ENCODE assay signal across 1 cellular context in the genomic region with DNA sequence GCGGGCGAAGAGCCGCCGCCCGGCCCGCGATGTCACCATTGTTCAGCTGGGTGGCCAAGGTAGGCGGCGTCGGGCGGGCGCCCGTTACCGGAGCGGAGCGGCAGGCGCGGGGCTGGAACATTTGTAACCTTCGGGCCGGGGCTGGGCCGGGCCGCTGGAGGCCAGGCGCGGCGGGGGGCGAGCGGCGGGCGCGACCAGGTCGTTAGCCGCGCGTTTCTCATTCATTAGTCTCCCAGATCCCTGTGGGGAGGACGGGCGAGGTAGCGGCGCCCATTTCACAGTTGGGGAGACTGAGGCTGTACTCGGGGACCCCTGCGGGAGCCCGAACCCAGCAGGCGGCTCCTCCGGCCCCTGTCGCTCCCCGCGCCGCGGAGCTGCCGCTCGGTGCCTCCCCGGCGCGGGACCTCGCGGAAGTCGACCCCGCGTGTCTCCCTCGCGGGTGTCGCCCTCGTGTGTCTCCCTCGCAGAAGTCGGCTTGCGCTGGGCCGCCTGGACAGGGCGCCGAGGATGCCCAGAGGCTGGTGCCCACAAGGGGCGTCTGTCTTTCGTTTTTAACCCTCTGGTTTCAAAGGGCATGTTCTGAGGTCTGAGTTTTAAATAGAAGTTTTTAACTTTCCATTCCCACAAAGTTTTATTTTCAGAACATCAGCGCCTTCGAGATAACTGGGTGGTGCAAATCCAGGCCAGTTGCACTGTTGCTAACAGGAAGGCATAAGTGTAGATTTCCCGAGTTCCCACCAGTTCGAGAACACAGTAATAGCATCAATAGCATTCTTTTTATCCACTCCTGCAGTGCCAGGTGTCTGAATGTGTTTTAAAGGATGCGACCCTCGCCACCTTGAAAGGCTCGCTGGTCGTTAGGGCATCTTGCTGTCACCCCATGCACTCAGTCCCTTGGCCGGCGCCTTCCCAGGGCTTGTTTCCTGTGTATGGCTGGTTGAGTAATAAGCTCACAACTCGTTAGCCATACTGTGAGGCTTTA.
TF ChIP-seq lines count a peak whose summit lies in the region.

No MANE protein-coding gene starts in this region.

TF ChIP-seq in K562, 482 proteins besides CTCF, POLR2A, EP300 and RAD21 (continued from another document and continues in another):
- TF ChIP-seq ARID4B (CRISPR knock-in tag; IDR thresholded peaks at IDR 0.05) (peak; percentile 74; the same call in 1 of the 2 replicates), KAT8 (IDR thresholded peaks at IDR 0.05; ENCODE audit: low read depth) (no peak), ZNF263 (CRISPR knock-in tag; IDR thresholded peaks at IDR 0.05; ENCODE audit: borderline replicate concordance) (peak; percentile 76), CREB1 (IDR thresholded peaks at IDR 0.05) (no peak), CREB1 (CRISPR knock-in tag; IDR thresholded peaks at IDR 0.05) (peak; percentile 47; the same call in 1 of the 2 replicates), ZBTB17 (CRISPR knock-in tag; IDR thresholded peaks at IDR 0.05) (0 out of 2 replicates have a peak, but pooled peaks have one; percentile 20), REST (CRISPR knock-in tag; IDR thresholded peaks at IDR 0.05; ENCODE audit: low read depth) (0 out of 2 replicates have a peak, but pooled peaks have one; percentile 33), ZNF436 (CRISPR knock-in tag; IDR thresholded peaks at IDR 0.05) (no peak), HNRNPLL (IDR thresholded peaks at IDR 0.05; ENCODE audit: low read depth, low read length, poor library complexity, severe bottlenecking) (no peak), RB1 (IDR thresholded peaks at IDR 0.05; ENCODE audit: low read depth) (peak; percentile 35; the same call in 1 of the 2 replicates), CTCFL (IDR thresholded peaks at IDR 0.05; ENCODE audit: borderline replicate concordance, insufficient read depth, low read depth, low read length, poor library complexity, severe bottlenecking) (no peak), ZNF740 (CRISPR knock-in tag; IDR thresholded peaks at IDR 0.05) (no peak), ZNF740 (tag; IDR thresholded peaks at IDR 0.05) (no peak), AFF4 (CRISPR knock-in tag; IDR thresholded peaks at IDR 0.05) (peak; percentile 66; the same call in 1 of the 2 replicates), TEAD2 (tag; IDR thresholded peaks at IDR 0.05) (no peak), GATA2 (CRISPR knock-in tag; IDR thresholded peaks at IDR 0.05) (no peak), BRD9 (IDR thresholded peaks at IDR 0.05; ENCODE audit: low read depth, partially characterized antibody) (no peak), SUPT5H (IDR thresholded peaks at IDR 0.05) (no peak), TGIF2 (CRISPR knock-in tag; IDR thresholded peaks at IDR 0.05) (0 out of 2 replicates have a peak, but pooled peaks have one; percentile 49)
- TF ChIP-seq, protein P1, sequence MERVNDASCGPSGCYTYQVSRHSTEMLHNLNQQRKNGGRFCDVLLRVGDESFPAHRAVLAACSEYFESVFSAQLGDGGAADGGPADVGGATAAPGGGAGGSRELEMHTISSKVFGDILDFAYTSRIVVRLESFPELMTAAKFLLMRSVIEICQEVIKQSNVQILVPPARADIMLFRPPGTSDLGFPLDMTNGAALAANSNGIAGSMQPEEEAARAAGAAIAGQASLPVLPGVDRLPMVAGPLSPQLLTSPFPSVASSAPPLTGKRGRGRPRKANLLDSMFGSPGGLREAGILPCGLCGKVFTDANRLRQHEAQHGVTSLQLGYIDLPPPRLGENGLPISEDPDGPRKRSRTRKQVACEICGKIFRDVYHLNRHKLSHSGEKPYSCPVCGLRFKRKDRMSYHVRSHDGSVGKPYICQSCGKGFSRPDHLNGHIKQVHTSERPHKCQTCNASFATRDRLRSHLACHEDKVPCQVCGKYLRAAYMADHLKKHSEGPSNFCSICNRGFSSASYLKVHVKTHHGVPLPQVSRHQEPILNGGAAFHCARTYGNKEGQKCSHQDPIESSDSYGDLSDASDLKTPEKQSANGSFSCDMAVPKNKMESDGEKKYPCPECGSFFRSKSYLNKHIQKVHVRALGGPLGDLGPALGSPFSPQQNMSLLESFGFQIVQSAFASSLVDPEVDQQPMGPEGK (CRISPR knock-in tag; IDR thresholded peaks at IDR 0.05; ENCODE audit: borderline replicate concordance), result no peak
